In genomic region chr9:33076360-33077004, GRCh38 we compare ENCODE assay signal across 8 cellular contexts. TPM values are rescaled to one million over a fixed set of nuclear protein-coding genes. Genes with fewer than 3 reads are reported as not detected.
DNase-seq lines count a peak whose midpoint lies in the region; ATAC-seq and TF ChIP-seq lines count a peak whose summit lies in the region.

TSS of gene SMU1 (minus strand) at chr9:33076674. CDS start at chr9:33076608, 66 bp downstream.

- peak; percentile 86 for DNase-seq in GM04503 (ENCODE audit: low read depth)
- DNase-seq in HFFc6, result peak; percentile 96
- DNase-seq in NB4 (ENCODE audit: low read depth), result peak; percentile 100
- DNase-seq in SK-N-MC (ENCODE audit: low read depth, low spot score), result peak; percentile 93
- peak; percentile 98 for DNase-seq in activated naive CD4-positive, alpha-beta T cell treated with anti-CD3 and anti-CD28 coated beads, Interleukin-2, amount 10 ng/mL, durations not matched to agents 7 days and 5 days
- DNase-seq in substantia nigra (lab: John Stamatoyannopoulos, UW), result peak; percentile 68 to 97 (median 93)

- ATAC-seq in gastroesophageal sphincter, result peak; percentile 99

- H3K36me3 ChIP-seq in SK-N-MC (ENCODE audit: insufficient read depth, low read length), result peaks cover 23% of the 10 kb centered on the region
- H3K36me3 ChIP-seq in gastroesophageal sphincter, result peaks cover 0 to 26% of the 10 kb centered on the region in 2 donors
- peaks cover 20% of the 10 kb centered on the region for H3K36me3 ChIP-seq in neutrophil

- no peak for TF ChIP-seq EP300 in gastroesophageal sphincter (IDR thresholded peaks at IDR 0.05)

- H3K4me1 Mint-ChIP-seq in HFFc6 (ENCODE audit: low read depth), result peaks cover 14% of the 10 kb centered on the region
- peaks cover 46% of the 10 kb centered on the region for H3K4me1 Mint-ChIP-seq in activated naive CD4-positive, alpha-beta T cell treated with anti-CD3 and anti-CD28 coated beads, Interleukin-2, amount 10 ng/mL, durations not matched to agents 7 days and 5 days

- peak within 1 kb of the TSS; percentile 99 for H3K4me3 Mint-ChIP-seq in HFFc6
- H3K4me3 Mint-ChIP-seq in activated naive CD4-positive, alpha-beta T cell treated with anti-CD3 and anti-CD28 coated beads, Interleukin-2, amount 10 ng/mL, durations not matched to agents 7 days and 5 days, result peak within 1 kb of the TSS; percentile 88

- H3K9ac ChIP-seq in SK-N-MC (ENCODE audit: insufficient read length), result peak within 1 kb of the TSS; percentile 99

- peak within 1 kb of the TSS; percentile 77 for H3K4me3 ChIP-seq in NB4 (ENCODE audit: low read depth, low read length)
- H3K4me3 ChIP-seq in SK-N-MC, result peak within 1 kb of the TSS; percentile 86
- peak within 1 kb of the TSS; percentile 73 to 79 for H3K4me3 ChIP-seq in gastroesophageal sphincter
- peak within 1 kb of the TSS; percentile 69 to 77 for H3K4me3 ChIP-seq in neutrophil (ENCODE audit: low read depth in 1 of 2, low read length in 1 of 2)

- no peak for TF ChIP-seq CTCF in HFFc6 (IDR thresholded peaks at IDR 0.05)
- TF ChIP-seq CTCF in NB4 (IDR thresholded peaks at IDR 0.05; ENCODE audit: low read depth, low read length), result no peak
- TF ChIP-seq CTCF in gastroesophageal sphincter (IDR thresholded peaks at IDR 0.05), result no peak
- peak; percentile 38 for TF ChIP-seq CTCF in neutrophil (IDR thresholded peaks at IDR 0.05)

- H3K9me3 ChIP-seq in SK-N-MC (ENCODE audit: low read depth, low read length) (no peaks in the 10 kb centered on the region), gastroesophageal sphincter (no peaks in the 10 kb centered on the region), neutrophil (no peaks in the 10 kb centered on the region)

- H3K27me3 ChIP-seq in gastroesophageal sphincter (no peaks in the 10 kb centered on the region), neutrophil (no peaks in the 10 kb centered on the region)

- H3K27ac ChIP-seq in SK-N-MC (peak within 1 kb of the TSS; percentile 73), gastroesophageal sphincter (peak within 1 kb of the TSS; percentile 89 to 96 (median 95)), neutrophil (peak within 1 kb of the TSS; percentile 94), substantia nigra (ENCODE audit: low read depth, low read length, poor library complexity, severe bottlenecking) (peak within 1 kb of the TSS; percentile 81)

- peaks cover 14% of the 10 kb centered on the region; the same call in 1 of the 2 replicates for H3K36me3 Mint-ChIP-seq in HFFc6 (ENCODE audit: low read depth)
- H3K36me3 Mint-ChIP-seq in activated naive CD4-positive, alpha-beta T cell treated with anti-CD3 and anti-CD28 coated beads, Interleukin-2, amount 10 ng/mL, durations not matched to agents 7 days and 5 days, result peaks cover 22% of the 10 kb centered on the region

- H3K9me3 Mint-ChIP-seq in HFFc6, result no peaks in the 10 kb centered on the region
- H3K9me3 Mint-ChIP-seq in activated naive CD4-positive, alpha-beta T cell treated with anti-CD3 and anti-CD28 coated beads, Interleukin-2, amount 10 ng/mL, durations not matched to agents 7 days and 5 days, result no peaks in the 10 kb centered on the region

- 0% methylated on average over 3 of the region's 45 CpGs; no CpG with 5 or more reads in 1 of the 2 donors for WGBS in gastroesophageal sphincter (ENCODE audit: low coverage in 1 of 2), 2 donors

- H3K4me1 ChIP-seq in gastroesophageal sphincter (peaks cover 0 to 46% (median 0%) of the 10 kb centered on the region in 3 donors), neutrophil (ENCODE audit: control insufficient read depth in 1 of 2, insufficient read depth in 1 of 2, low read depth in 1 of 2, low read length in 1 of 2) (peaks cover 15 to 17% of the 10 kb centered on the region in 2 experiments)

- H3K27me3 Mint-ChIP-seq in HFFc6 (ENCODE audit: insufficient read depth), result peaks cover 6% of the 10 kb centered on the region
- no peaks in the 10 kb centered on the region for H3K27me3 Mint-ChIP-seq in activated naive CD4-positive, alpha-beta T cell treated with anti-CD3 and anti-CD28 coated beads, Interleukin-2, amount 10 ng/mL, durations not matched to agents 7 days and 5 days

- CTCF ChIA-PET in activated naive CD4-positive, alpha-beta T cell treated with anti-CD3 and anti-CD28 coated beads, Interleukin-2, amount 10 ng/mL, durations not matched to agents 7 days and 5 days (lab: Charles Lee), result interaction anchor here (0.9 to 1.4 kb wide), 4 partner anchors 91 to 150 kb away, joined by 3 to 5 read pairs (median 4); partner anchors contain the start of gene B4GALT1

- H3K27ac Mint-ChIP-seq in HFFc6, result peak within 1 kb of the TSS; percentile 99
- H3K27ac Mint-ChIP-seq in activated naive CD4-positive, alpha-beta T cell treated with anti-CD3 and anti-CD28 coated beads, Interleukin-2, amount 10 ng/mL, durations not matched to agents 7 days and 5 days, result peak within 1 kb of the TSS; percentile 95

- TF ChIP-seq POLR2A in NB4 (IDR thresholded peaks at IDR 0.05; ENCODE audit: extremely low read depth, insufficient read length) (peak; percentile 91), gastroesophageal sphincter (IDR thresholded peaks at IDR 0.05) (peak; percentile 59 to 68)

RNA-seq across cellular contexts. Expression of gene SMU1, which starts in this region (rescaled TPM):
- 10 to 100 TPM; 20.3 to 22.1 (median 21.6) TPM for total RNA-seq in HFFc6 (2021; fragmentation: NEBNext Ultra II Directional; extraction: Animal tissue kit (Norgen Biotek cat#: 25700))
- total RNA-seq in gastroesophageal sphincter, result 10 to 100 TPM; 19.7 to 24.2 (median 21.9) TPM

Comparison
In these comparisons a context has a peak if more than half of its experiments do, and no peak if none do; other contexts are left out.
1. Peak in every context shown above with its lines: DNase-seq, ATAC-seq, H3K4me3 ChIP-seq and H3K27ac ChIP-seq.